Comparison of ENCODE assay signal across 8 cellular contexts in the genomic region with DNA sequence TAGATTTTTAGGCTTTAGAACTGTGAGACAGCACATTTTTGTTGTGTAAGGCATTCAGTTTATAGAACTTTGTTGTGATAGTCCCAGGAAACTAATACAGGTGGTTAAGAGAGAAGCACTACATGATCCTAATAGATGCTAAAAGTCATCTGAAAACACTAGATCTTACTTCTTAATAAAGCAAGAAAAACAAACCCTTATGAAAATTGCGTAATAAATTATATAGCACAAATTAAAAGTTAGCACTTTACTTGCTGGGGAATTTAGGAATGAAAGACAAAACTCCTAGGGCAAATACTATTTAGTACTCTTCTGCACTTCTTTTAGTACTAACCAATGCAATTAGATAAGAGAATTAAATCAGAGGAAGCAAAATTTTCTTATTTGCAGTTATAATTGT.
"Had no signal": no experiment of that assay in that cellular context is flagged by ENCODE, and none has a peak within 500 bp of the region (broad histone marks: within the 10 kb centered on the region; RNA-seq: fewer than 3 reads in every experiment).

No MANE protein-coding gene starts in this region.

- FAIRE-seq: G401.6, GM12878, GM12891, GM12892, GM18507, GM19239 had no signal

- DNase-seq: GDM1, GF-D8 had no signal

- H3K4me3 ChIP-seq: GM12878 had no signal

- ATAC-seq: GM12878 had no signal
